ENCODE assay signal across 20 cellular contexts in genomic region chr20:33824852-33825251, GRCh38.
"Had no signal": no experiment of that assay in that cellular context is flagged by ENCODE, and none has a peak within 500 bp of the region (broad histone marks: within the 10 kb centered on the region; RNA-seq: fewer than 3 reads in every experiment).

No MANE protein-coding gene starts in this region.

- H3K9me2 ChIP-seq: SK-N-SH had no signal

- ATAC-seq: activated CD4-positive, CD25-positive, alpha-beta regulatory T cell treated with anti-CD3 and anti-CD28 coated beads, Interleukin-2, amount 50 U/mL, for 24 hours; natural killer cell treated with Interleukin-12 subunit alpha and Interleukin-12 subunit beta and Interleukin-15 and Interleukin-18, amount 100 ng/mL, for 72 hours; T-cell had no signal

- H3K4me3 Mint-ChIP-seq: activated CD4-positive, alpha-beta T cell treated with anti-CD3 and anti-CD28 coated beads, Interleukin-2, amount 10 ng/mL, durations not matched to agents 7 days and 5 days; natural killer cell treated with Interleukin-12 subunit alpha and Interleukin-12 subunit beta and Interleukin-15 and Interleukin-18, amount 100 ng/mL, for 72 hours; T-cell had no signal

- FAIRE-seq: astrocyte, bronchial epithelial cell had no signal

- DNase-seq: activated CD4-positive, alpha-beta T cell treated with anti-CD3 and anti-CD28 coated beads, Interleukin-2, amount 10 ng/mL, durations not matched to agents 7 days and 5 days; activated CD8-positive, alpha-beta memory T cell treated with anti-CD3 and anti-CD28 coated beads for 24 hours; activated CD8-positive, alpha-beta memory T cell treated with anti-CD3 and anti-CD28 coated beads, Interleukin-2, amount 50 U/mL, for 48 hours; activated effector memory CD4-positive, alpha-beta T cell treated with anti-CD3 and anti-CD28 coated beads, Interleukin-2, amount 50 U/mL, for 16 hours; activated T-cell treated with anti-CD3 and anti-CD28 coated beads, Interleukin-2, amount 50 U/mL, for 48 hours; adrenal gland; dermis blood vessel endothelial cell; effector memory CD4-positive, alpha-beta T cell; mesenchymal stem cell; retina; SK-N-SH; stimulated activated CD4-positive, alpha-beta T cell treated with anti-CD3 and anti-CD28 coated beads, Interleukin-12 subunit alpha, Interleukin-12 subunit beta, amount 100 ng/mL, for 4 hours; stimulated activated CD4-positive, alpha-beta T cell treated with anti-CD3 and anti-CD28 coated beads, Interleukin-1b, Interleukin-23, amount 100 ng/mL, for 48 hours; T-cell; T-helper 9 cell had no signal

- H3K9me3 Mint-ChIP-seq: activated CD4-positive, alpha-beta T cell treated with anti-CD3 and anti-CD28 coated beads, Interleukin-2, amount 10 ng/mL, durations not matched to agents 7 days and 5 days; activated naive CD4-positive, alpha-beta T cell treated with anti-CD3 and anti-CD28 coated beads, Interleukin-2, amount 50 U/mL, for 72 hours; natural killer cell treated with Interleukin-12 subunit alpha and Interleukin-12 subunit beta and Interleukin-15 and Interleukin-18, amount 100 ng/mL, for 72 hours; T-cell had no signal

- H3K27me3 ChIP-seq: adrenal gland had no signal

- H3K4me2 ChIP-seq: SK-N-SH had no signal

- H3K36me3 Mint-ChIP-seq: natural killer cell treated with Interleukin-12 subunit alpha and Interleukin-12 subunit beta and Interleukin-15 and Interleukin-18, amount 100 ng/mL, for 72 hours had no signal

- H3K4me3 ChIP-seq: adrenal gland had no signal

- H3K27ac Mint-ChIP-seq: activated CD4-positive, alpha-beta T cell treated with anti-CD3 and anti-CD28 coated beads, Interleukin-2, amount 10 ng/mL, durations not matched to agents 7 days and 5 days had no signal

- H3K27ac ChIP-seq: adrenal gland had no signal

- H3K9me3 ChIP-seq: adrenal gland, SK-N-SH had no signal

- H3K36me3 ChIP-seq: adrenal gland had no signal

- H3K27me3 Mint-ChIP-seq: activated CD4-positive, alpha-beta T cell treated with anti-CD3 and anti-CD28 coated beads, Interleukin-2, amount 10 ng/mL, durations not matched to agents 7 days and 5 days; natural killer cell treated with Interleukin-12 subunit alpha and Interleukin-12 subunit beta and Interleukin-15 and Interleukin-18, amount 100 ng/mL, for 72 hours; T-cell had no signal
